1 cellular context compared by ENCODE assay signal in the genomic region with DNA sequence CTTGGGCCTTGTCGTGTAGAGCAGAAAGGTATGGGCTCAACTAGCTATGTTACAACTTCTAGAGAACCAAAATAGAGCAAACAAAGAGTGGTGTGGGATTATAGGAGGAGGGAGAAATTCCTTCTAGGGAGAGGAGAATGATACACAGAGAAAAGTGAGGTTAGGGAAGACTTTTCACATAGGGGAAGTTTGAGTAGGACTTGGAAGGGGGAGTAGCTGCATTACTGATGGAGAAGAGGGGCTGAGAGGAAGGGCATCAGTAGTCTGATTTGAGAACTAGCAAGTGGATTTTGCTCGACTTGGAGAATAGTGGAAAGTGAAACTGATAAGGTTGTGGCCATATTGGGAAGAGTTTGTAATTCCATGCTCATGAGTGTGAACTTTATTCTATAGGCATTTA.
TF ChIP-seq lines count a peak whose summit lies in the region.

No MANE protein-coding gene starts in this region.

TF ChIP-seq in WTC11, 78 proteins besides CTCF, POLR2A, EP300 and RAD21 (continued from another document):
- TF ChIP-seq, protein P1, sequence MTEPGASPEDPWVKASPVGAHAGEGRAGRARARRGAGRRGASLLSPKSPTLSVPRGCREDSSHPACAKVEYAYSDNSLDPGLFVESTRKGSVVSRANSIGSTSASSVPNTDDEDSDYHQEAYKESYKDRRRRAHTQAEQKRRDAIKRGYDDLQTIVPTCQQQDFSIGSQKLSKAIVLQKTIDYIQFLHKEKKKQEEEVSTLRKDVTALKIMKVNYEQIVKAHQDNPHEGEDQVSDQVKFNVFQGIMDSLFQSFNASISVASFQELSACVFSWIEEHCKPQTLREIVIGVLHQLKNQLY (CRISPR knock-in tag; IDR thresholded peaks at IDR 0.05) = no peak
- TF ChIP-seq, protein P2, sequence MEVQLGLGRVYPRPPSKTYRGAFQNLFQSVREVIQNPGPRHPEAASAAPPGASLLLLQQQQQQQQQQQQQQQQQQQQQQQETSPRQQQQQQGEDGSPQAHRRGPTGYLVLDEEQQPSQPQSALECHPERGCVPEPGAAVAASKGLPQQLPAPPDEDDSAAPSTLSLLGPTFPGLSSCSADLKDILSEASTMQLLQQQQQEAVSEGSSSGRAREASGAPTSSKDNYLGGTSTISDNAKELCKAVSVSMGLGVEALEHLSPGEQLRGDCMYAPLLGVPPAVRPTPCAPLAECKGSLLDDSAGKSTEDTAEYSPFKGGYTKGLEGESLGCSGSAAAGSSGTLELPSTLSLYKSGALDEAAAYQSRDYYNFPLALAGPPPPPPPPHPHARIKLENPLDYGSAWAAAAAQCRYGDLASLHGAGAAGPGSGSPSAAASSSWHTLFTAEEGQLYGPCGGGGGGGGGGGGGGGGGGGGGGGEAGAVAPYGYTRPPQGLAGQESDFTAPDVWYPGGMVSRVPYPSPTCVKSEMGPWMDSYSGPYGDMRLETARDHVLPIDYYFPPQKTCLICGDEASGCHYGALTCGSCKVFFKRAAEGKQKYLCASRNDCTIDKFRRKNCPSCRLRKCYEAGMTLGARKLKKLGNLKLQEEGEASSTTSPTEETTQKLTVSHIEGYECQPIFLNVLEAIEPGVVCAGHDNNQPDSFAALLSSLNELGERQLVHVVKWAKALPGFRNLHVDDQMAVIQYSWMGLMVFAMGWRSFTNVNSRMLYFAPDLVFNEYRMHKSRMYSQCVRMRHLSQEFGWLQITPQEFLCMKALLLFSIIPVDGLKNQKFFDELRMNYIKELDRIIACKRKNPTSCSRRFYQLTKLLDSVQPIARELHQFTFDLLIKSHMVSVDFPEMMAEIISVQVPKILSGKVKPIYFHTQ (CRISPR knock-in tag; IDR thresholded peaks at IDR 0.05) = no peak
- TF ChIP-seq, protein P3, sequence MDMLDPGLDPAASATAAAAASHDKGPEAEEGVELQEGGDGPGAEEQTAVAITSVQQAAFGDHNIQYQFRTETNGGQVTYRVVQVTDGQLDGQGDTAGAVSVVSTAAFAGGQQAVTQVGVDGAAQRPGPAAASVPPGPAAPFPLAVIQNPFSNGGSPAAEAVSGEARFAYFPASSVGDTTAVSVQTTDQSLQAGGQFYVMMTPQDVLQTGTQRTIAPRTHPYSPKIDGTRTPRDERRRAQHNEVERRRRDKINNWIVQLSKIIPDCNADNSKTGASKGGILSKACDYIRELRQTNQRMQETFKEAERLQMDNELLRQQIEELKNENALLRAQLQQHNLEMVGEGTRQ (CRISPR knock-in tag; IDR thresholded peaks at IDR 0.05) = no peak
- no peak for TF ChIP-seq GTF2I (CRISPR knock-in tag; conservative IDR thresholded peaks at IDR 0.05)
- TF ChIP-seq ZNF138 (CRISPR knock-in tag; conservative IDR thresholded peaks at IDR 0.05) = no peak
- TF ChIP-seq, protein P4, sequence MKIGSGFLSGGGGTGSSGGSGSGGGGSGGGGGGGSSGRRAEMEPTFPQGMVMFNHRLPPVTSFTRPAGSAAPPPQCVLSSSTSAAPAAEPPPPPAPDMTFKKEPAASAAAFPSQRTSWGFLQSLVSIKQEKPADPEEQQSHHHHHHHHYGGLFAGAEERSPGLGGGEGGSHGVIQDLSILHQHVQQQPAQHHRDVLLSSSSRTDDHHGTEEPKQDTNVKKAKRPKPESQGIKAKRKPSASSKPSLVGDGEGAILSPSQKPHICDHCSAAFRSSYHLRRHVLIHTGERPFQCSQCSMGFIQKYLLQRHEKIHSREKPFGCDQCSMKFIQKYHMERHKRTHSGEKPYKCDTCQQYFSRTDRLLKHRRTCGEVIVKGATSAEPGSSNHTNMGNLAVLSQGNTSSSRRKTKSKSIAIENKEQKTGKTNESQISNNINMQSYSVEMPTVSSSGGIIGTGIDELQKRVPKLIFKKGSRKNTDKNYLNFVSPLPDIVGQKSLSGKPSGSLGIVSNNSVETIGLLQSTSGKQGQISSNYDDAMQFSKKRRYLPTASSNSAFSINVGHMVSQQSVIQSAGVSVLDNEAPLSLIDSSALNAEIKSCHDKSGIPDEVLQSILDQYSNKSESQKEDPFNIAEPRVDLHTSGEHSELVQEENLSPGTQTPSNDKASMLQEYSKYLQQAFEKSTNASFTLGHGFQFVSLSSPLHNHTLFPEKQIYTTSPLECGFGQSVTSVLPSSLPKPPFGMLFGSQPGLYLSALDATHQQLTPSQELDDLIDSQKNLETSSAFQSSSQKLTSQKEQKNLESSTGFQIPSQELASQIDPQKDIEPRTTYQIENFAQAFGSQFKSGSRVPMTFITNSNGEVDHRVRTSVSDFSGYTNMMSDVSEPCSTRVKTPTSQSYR (CRISPR knock-in tag; IDR thresholded peaks at IDR 0.05) = no peak
- TF ChIP-seq, protein P5, sequence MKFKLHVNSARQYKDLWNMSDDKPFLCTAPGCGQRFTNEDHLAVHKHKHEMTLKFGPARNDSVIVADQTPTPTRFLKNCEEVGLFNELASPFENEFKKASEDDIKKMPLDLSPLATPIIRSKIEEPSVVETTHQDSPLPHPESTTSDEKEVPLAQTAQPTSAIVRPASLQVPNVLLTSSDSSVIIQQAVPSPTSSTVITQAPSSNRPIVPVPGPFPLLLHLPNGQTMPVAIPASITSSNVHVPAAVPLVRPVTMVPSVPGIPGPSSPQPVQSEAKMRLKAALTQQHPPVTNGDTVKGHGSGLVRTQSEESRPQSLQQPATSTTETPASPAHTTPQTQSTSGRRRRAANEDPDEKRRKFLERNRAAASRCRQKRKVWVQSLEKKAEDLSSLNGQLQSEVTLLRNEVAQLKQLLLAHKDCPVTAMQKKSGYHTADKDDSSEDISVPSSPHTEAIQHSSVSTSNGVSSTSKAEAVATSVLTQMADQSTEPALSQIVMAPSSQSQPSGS (CRISPR knock-in tag; IDR thresholded peaks at IDR 0.05; ENCODE audit: borderline replicate concordance, low read depth) = no peak
